Comparison of ENCODE assay signal across 8 cellular contexts in the genomic region with DNA sequence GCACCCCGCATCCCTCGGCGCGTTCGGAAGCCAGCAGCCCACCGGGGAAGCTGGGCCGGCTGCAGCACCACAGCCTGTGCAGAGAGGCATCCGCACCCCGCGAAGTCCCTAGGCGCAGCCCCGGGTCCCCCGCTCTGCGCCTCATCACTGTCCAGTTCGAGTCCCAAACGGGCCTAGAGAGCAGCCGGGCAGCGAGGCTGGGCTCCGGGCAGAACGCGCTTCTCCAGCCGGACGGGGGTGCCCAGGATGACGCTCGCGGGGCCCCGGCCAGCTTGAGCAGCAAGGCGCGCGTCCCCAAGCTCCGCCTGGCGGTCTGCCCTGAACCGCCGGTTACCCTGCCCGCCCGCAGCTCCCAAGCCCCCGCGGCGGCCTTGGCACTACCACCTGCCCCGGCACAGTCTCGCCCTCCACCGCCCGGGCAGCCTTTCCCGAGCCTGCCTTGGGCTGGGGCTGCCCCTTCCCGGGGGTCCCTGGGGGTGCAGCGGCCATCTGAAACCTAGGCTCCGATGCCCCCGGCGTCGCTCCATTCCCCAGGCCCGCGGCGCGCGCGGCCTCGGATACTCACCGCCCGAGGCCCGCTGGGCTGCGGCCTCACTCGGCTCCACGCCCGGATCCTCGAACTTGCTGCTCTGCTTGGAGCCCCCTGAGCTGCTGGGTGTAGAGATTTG. TPM values are rescaled to one million over a fixed set of nuclear protein-coding genes. Genes with fewer than 3 reads are reported as not detected.
A peak's percentile ranks its signal among the peaks of the same experiment; 100 is the strongest.
DNase-seq lines count a peak whose midpoint lies in the region; ATAC-seq and TF ChIP-seq lines count a peak whose summit lies in the region.

No MANE protein-coding gene starts in this region.

- H3K79me2 ChIP-seq in hepatocyte = no peaks in the 10 kb centered on the region

- no peaks in the 10 kb centered on the region for H3K36me3 ChIP-seq in hepatocyte (replicated peaks; ENCODE audit: insufficient read depth, low read depth)

- ATAC-seq in HG03159 (IDR thresholded peaks at IDR 0.05; ENCODE audit: unreplicated experiment) (peak; percentile 38), HG02840 (IDR thresholded peaks at IDR 0.05; ENCODE audit: low FRiP score, unreplicated experiment) (no peak)

- no peaks in the 10 kb centered on the region for H3K9me2 ChIP-seq in hepatocyte (replicated peaks; ENCODE audit: insufficient read depth)

- H3K4me2 ChIP-seq in hepatocyte = peak overlapping the region; percentile 94

- no peaks in the 10 kb centered on the region for H3K9me3 ChIP-seq in hepatocyte (ENCODE audit: low read depth)

- peak overlapping the region; percentile 86 for H2AFZ ChIP-seq in hepatocyte

- under 1% methylated on average over 54 of the region's 65 CpGs for WGBS in hepatocyte (ENCODE audit: low lambda C conversion rate, missing lambda C conversion rate)

- H4K20me1 ChIP-seq in hepatocyte (ENCODE audit: insufficient read depth, poor library complexity, severe bottlenecking) = no peaks in the 10 kb centered on the region

- H3K27me3 ChIP-seq in hepatocyte = peaks cover 11% of the 10 kb centered on the region

- peak overlapping the region; percentile 59 for H3K27ac ChIP-seq in hepatocyte

- H3K4me1 ChIP-seq in hepatocyte (ENCODE audit: insufficient read depth) = no peaks in the 10 kb centered on the region

- intact Hi-C loops in posterior vena cava (cut with DNase I) = no loop called here

- TF ChIP-seq CTCF in hepatocyte (IDR thresholded peaks at IDR 0.05; ENCODE audit: poor library complexity) = peak; percentile 30

- DNase-seq in SKM-1 treated with dmso at 0.1 percent for 144 hours (lab: John Stamatoyannopoulos, UW; ENCODE audit: unreplicated experiment) = peak; percentile 4
- no peak for DNase-seq in SKM-1 (lab: John Stamatoyannopoulos, UW; ENCODE audit: unreplicated experiment)
- peak; percentile 67 for DNase-seq in RPMI8226
- peak; percentile 14 for DNase-seq in amniotic stem cell (lab: John Stamatoyannopoulos, UW)
- peak; percentile 78 for DNase-seq in hepatocyte (ENCODE audit: low spot score)
- DNase-seq in posterior vena cava (ENCODE audit: low spot score) = peak; percentile 87

- peak overlapping the region; percentile 44 for H3K4me3 ChIP-seq in hepatocyte

RNA-seq across cellular contexts. Expression of a gene that starts 0.6 kb away (rescaled TPM):
- 1.8 and 2.1 TPM in 2 replicates for total RNA-seq in hepatocyte
- 0.79 and 1.3 TPM in 2 replicates for polyA plus RNA-seq in hepatocyte
- total RNA-seq in posterior vena cava = 1 to 10 TPM; 3.3 to 5.9 TPM
